ENCODE assay signal across 1 cellular context in the genomic region with DNA sequence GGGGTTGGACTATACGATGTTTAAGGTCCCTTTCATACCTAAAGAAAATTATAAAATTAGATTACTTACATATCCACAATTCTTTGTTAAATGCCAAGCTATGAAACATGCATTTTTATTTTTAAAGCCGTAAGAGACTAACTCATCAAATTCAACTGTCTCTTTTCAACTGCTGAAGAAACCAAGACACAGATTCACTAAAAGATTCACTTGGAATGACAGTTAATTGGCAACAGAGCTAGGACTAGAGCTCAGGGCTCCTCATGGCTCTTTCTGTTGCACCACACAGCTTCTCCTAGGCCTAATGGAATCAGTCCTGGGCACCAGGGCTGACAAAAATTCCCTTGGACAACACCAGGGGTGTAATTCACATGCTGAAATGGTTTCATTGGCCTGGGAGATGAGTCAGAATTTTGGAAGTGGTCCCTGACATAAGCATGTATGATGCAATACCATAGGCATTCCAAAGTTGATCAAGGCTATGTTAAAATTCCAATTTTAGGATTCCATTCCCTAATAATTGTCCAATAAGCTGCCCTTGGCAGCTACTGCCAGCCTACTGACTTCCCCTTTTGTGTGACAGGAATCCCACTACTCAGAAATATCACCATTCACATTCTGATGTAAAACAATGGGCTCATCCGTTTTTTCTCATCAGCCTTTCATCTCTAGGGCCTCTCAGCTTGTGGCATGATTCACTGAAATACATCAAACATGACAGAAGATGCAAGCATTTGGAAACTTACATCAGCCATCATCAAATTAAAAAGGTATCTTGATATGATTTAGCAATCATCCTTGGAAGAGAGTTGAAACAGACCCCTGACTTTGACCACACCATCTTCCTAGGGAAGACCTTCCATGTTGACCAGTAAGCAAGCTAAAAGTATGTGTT.
TF ChIP-seq lines count a peak whose summit lies in the region.

No MANE protein-coding gene starts in this region.

TF ChIP-seq in HEK293, 187 proteins besides CTCF, POLR2A, EP300 and RAD21 (continued from another document):
- TF ChIP-seq, protein P1, sequence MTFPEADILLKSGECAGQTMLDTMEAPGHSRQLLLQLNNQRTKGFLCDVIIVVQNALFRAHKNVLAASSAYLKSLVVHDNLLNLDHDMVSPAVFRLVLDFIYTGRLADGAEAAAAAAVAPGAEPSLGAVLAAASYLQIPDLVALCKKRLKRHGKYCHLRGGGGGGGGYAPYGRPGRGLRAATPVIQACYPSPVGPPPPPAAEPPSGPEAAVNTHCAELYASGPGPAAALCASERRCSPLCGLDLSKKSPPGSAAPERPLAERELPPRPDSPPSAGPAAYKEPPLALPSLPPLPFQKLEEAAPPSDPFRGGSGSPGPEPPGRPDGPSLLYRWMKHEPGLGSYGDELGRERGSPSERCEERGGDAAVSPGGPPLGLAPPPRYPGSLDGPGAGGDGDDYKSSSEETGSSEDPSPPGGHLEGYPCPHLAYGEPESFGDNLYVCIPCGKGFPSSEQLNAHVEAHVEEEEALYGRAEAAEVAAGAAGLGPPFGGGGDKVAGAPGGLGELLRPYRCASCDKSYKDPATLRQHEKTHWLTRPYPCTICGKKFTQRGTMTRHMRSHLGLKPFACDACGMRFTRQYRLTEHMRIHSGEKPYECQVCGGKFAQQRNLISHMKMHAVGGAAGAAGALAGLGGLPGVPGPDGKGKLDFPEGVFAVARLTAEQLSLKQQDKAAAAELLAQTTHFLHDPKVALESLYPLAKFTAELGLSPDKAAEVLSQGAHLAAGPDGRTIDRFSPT (tag by site-specific recombination; IDR thresholded peaks at IDR 0.05) = 0 out of 2 replicates have a peak, but pooled peaks have one; percentile 31
- TF ChIP-seq ZNF10 (tag by site-specific recombination; IDR thresholded peaks at IDR 0.05) = no peak
- peak; percentile 31; the same call in 1 of the 2 replicates for TF ChIP-seq ZNF184 (tag by site-specific recombination; IDR thresholded peaks at IDR 0.05)
- no peak for TF ChIP-seq OSR2 (tag by site-specific recombination; IDR thresholded peaks at IDR 0.05)
- TF ChIP-seq ZNF23 (tag by site-specific recombination; IDR thresholded peaks at IDR 0.05; ENCODE audit: borderline replicate concordance) = no peak
- TF ChIP-seq, protein P2, sequence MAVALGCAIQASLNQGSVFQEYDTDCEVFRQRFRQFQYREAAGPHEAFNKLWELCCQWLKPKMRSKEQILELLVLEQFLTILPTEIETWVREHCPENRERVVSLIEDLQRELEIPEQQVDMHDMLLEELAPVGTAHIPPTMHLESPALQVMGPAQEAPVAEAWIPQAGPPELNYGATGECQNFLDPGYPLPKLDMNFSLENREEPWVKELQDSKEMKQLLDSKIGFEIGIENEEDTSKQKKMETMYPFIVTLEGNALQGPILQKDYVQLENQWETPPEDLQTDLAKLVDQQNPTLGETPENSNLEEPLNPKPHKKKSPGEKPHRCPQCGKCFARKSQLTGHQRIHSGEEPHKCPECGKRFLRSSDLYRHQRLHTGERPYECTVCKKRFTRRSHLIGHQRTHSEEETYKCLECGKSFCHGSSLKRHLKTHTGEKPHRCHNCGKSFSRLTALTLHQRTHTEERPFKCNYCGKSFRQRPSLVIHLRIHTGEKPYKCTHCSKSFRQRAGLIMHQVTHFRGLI (tag by site-specific recombination; IDR thresholded peaks at IDR 0.05) = no peak
